Comparison of ENCODE assay signal across 7 cellular contexts in the genomic region with DNA sequence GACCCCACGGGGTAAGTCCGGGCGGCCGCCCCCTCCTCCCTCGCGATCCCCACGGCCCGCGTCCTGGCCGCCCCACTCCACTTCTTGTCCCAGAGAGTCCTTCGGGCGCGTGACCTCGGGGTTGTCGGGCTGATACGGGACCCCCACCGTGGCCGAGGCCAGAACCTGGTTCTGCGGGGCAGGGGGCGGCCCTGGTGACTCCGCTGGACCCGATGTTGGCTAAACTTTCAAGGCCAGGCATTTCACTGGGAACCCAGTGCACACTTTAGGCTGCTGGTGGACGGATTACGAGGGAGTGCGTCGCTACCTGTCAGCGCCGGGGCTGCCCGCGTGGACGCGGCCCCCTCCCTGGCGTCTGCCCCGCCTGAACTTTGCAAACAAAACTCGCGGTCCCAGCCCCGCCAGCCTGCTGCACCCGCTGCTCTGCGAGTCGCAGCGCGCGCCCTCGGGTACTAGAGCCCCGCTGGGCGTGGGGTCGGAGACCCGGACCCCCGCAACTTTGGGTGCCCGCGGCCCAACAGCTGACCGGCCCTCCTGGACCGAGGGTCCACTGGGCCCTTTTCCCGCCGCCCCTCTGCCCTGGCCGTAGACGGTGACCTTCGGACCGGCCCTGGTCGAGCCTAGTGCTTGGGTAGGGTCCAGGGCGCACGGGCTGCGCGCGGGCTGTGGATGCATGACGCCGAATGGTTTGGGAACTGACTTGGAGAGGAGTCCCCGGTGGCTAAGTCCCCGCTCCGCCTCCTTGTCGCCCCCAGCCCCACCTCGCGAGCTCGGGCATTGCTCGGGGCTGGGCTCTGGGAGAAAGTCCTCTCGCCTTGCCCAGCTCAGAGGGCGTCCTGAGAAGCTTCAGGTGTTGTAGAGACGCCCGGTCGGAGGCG. TPM values are rescaled to one million over a fixed set of nuclear protein-coding genes. Genes with fewer than 3 reads are reported as not detected.
DNase-seq lines count a peak whose midpoint lies in the region; TF ChIP-seq lines count a peak whose summit lies in the region.

No MANE protein-coding gene starts in this region.

- H3K27me3 ChIP-seq in ascending aorta (no peaks in the 10 kb centered on the region), spleen (replicated peaks in 1 of 7) (peaks cover 0 to 19% (median 0%) of the 10 kb centered on the region in 7 donors)

- peak overlapping the region; percentile 81 to 84 for H3K27ac ChIP-seq in ascending aorta
- H3K27ac ChIP-seq in spleen = peak overlapping the region; percentile 77 to 97 (median 92)

- intact Hi-C loops in ascending aorta (cut with DNase I) (loop anchor here (1.0 to 10.0 kb wide), 6 partner anchors 26 to 281 kb away; a partner anchor contains a TSS), spleen (cut with DNase I; ENCODE audit: low total_unique reads) (no loop called here)

- TF ChIP-seq CTCF in GM20000 (IDR thresholded peaks at IDR 0.05; ENCODE audit: extremely low read depth, missing control alignments) (no peak), ascending aorta (IDR thresholded peaks at IDR 0.05) (no peak), spleen (IDR thresholded peaks at IDR 0.05 in 8 of 11, conservative IDR thresholded peaks at IDR 0.05 in 3 of 11) (no peak)

- peaks cover 3 to 22% of the 10 kb centered on the region in 2 donors for H3K4me1 ChIP-seq in ascending aorta
- peaks cover 19 to 83% (median 66%) of the 10 kb centered on the region in 6 donors for H3K4me1 ChIP-seq in spleen

- WGBS in spleen, 5 donors = 7 to 10% (median 9%) methylated on average over 37 to 81 of the region's 81 CpGs

- H3K36me3 ChIP-seq in ascending aorta (no peaks in the 10 kb centered on the region), spleen (peaks cover 0 to 10% (median 0%) of the 10 kb centered on the region in 6 donors)

- DNase-seq in GM20000 (ENCODE audit: low spot score) (peak; percentile 61), KG1 (lab: John Stamatoyannopoulos, UW) (peak; percentile 15), ascending aorta (ENCODE audit: low spot score in 2 of 2) (no peak), iPS-NIHi11 (ENCODE audit: low spot score) (peak; percentile 46), spleen (peak; percentile 89), NCI-H345 treated with DMSO at 0.1 percent for 48 hours (lab: John Stamatoyannopoulos, UW; ENCODE audit: unreplicated experiment) (no peak), T1000 (lab: John Stamatoyannopoulos, UW) (no peak)

- H3K9me3 ChIP-seq in ascending aorta = no peaks in the 10 kb centered on the region
- H3K9me3 ChIP-seq in spleen = no peaks in the 10 kb centered on the region

- TF ChIP-seq POLR2A in spleen (IDR thresholded peaks at IDR 0.05) = no peak

- H3K4me3 ChIP-seq in ascending aorta = peak overlapping the region; percentile 68 to 71
- peak overlapping the region; percentile 63 to 87 (median 76) for H3K4me3 ChIP-seq in spleen

RNA-seq across cellular contexts. Expression of a gene that starts 0.6 kb away (rescaled TPM):
- total RNA-seq in ascending aorta = 30.3 TPM
- total RNA-seq in spleen = 100 to 1,000 TPM in 2 of 7 donors, 10 to 100 TPM in 5; 65.4 to 117 (median 95.4) TPM
- 10 to 100 TPM; 17.2 to 28.8 (median 22.9) TPM for polyA plus RNA-seq in spleen

Comparison
In these comparisons a context has a peak if more than half of its experiments do, and no peak if none do; other contexts are left out.
1. DNase-seq: peak in GM20000 (single experiment), KG1 (single experiment), iPS-NIHi11 (single experiment) and spleen (single experiment); none in ascending aorta (0 of 2), NCI-H345 treated with DMSO at 0.1 percent for 48 hours (single experiment) and T1000 (single experiment).